Comparison of ENCODE assay signal across 8 cellular contexts in the genomic region with DNA sequence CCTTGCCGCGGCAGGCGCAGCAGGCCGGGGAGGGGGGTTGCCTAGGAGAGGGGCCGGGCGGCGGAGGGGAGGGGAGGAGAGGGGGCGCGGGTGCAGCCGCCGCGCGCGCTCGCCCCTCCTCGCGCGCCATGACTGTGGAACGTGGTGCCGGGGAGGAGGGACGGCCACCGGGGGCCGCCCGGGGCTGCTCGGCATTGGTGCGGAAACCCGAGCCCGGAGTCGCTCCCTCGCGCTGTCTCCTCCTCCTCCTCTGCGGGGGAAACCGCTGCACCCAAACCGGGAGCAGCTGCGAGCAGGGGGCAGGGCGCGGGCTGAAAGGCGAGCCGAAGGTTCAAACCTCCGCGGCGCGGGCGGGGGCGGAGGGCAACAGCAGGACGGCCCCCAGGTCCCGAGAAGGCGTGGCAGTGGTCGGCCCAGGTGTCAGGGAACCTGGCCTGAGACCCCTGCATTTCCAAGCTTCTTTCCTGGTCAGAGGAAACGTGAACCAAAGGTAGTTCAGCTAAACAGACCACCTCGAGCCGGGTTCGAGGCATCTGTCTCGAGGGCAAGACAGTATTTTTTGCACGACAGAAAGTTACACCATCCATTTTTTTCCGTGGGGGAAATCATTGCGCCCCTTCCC. TPM values are rescaled to one million over a fixed set of nuclear protein-coding genes. Genes with fewer than 3 reads are reported as not detected.
DNase-seq lines count a peak whose midpoint lies in the region; ATAC-seq and TF ChIP-seq lines count a peak whose summit lies in the region.

No MANE protein-coding gene starts in this region.

- TF ChIP-seq CTCF in HFFc6 (IDR thresholded peaks at IDR 0.05): no peak

- H3K4me3 Mint-ChIP-seq in HFFc6: peak overlapping the region; percentile 99

- H3K27me3 Mint-ChIP-seq in HFFc6 (ENCODE audit: insufficient read depth): no peaks in the 10 kb centered on the region; the same call in none of the 2 replicates

- H3K36me3 Mint-ChIP-seq in HFFc6 (ENCODE audit: low read depth): peaks cover 9% of the 10 kb centered on the region

- peak overlapping the region; percentile 86 for H3K27ac Mint-ChIP-seq in HFFc6

- peak; percentile 92 for ATAC-seq in sciatic nerve

- no peaks in the 10 kb centered on the region for H3K9me3 Mint-ChIP-seq in HFFc6

- peak; percentile 71 for DNase-seq in G401 (ENCODE audit: low spot score)
- peak; percentile 85 for DNase-seq in HFFc6
- DNase-seq in NCI-H146 treated with DMSO at 0.1 percent for 48 hours (lab: John Stamatoyannopoulos, UW; ENCODE audit: unreplicated experiment): peak; percentile 92
- DNase-seq in T-helper 2 cell: peak; percentile 53 to 90 (median 69)
- DNase-seq in astrocyte of the hippocampus (ENCODE audit: low read depth, low spot score): peak; percentile 95
- DNase-seq in hippocampal formation (lab: John Stamatoyannopoulos, UW): peak; percentile 41 to 61
- peak; percentile 91 for DNase-seq in sciatic nerve (ENCODE audit: low spot score)
- DNase-seq in middle frontal gyrus (ENCODE audit: extremely low spot score, low spot score): no peak

- in situ Hi-C loops in G401 (cut with HindIII; ENCODE audit: low sequenced_read_pairs): no loop called here

- intact Hi-C loops in sciatic nerve (cut with DNase I): no loop called here

- H3K4me1 Mint-ChIP-seq in HFFc6 (ENCODE audit: low read depth): peaks cover 36% of the 10 kb centered on the region

RNA-seq across cellular contexts. Expression of gene TRERF1, which starts 1.4 kb away (rescaled TPM):
- 3.3 and 3.8 TPM in 2 replicates for total RNA-seq in G401 (2014; rRNA removed; shearing (Covaris generic))
- 10 to 100 TPM; 10.5 to 16.4 (median 15.2) TPM for total RNA-seq in HFFc6 (2021; fragmentation: NEBNext Ultra II Directional; extraction: Animal tissue kit (Norgen Biotek cat#: 25700))
- total RNA-seq in sciatic nerve: 7.0 TPM
